Comparison of ENCODE assay signal across 10 cellular contexts in the genomic region with DNA sequence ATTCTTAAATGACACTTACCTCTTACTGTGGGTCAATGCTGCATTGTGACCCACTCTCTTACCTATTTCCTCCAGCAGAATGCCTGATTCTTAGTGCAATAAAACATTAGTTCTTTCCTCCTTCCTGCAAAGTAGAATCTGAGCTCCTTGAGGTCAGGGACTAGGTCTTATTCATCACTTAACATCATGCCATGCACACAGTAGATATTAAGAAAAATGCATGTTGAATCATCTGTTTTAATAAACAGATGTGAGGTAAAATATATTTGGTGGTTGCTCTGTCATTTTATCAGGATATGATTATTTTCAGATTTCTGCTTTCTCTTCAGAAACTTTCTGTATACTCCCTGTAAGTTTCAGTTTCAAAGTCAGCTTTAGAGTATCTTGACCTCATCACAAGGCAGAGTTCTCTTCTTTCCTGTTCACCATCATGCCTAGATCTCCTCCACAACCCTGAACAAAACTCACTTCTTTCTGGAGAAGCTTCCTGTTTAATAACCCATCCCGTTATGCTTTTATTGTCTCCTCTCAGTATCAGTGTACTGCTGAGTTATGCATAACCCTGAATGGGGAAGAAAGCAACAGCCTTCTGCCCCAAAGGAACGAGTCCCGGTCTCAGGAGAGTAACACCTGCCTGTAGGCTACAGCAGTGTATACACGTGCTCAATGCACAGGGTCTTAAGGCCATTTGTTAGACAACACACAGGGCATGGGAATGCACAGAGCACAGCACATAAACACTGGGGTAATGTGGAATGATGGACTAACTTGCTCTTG. TPM values are rescaled to one million over a fixed set of nuclear protein-coding genes. Genes with fewer than 3 reads are reported as not detected.
DNase-seq lines count a peak whose midpoint lies in the region; ATAC-seq, FAIRE-seq and TF ChIP-seq lines count a peak whose summit lies in the region.
"Had no signal": no experiment of that assay in that cellular context is flagged by ENCODE, and none has a peak within 500 bp of the region (broad histone marks: within the 10 kb centered on the region; RNA-seq: fewer than 3 reads in every experiment).

No MANE protein-coding gene starts in this region.

- peak overlapping the region in 5 of 6 donors; percentile 6 to 86 (median 48) for H3K27ac Mint-ChIP-seq in naive B cell

- no peak overlapping the region for H3K4me3 ChIP-seq in SU-DHL-6 (ENCODE audit: insufficient read depth, low read length, poor library complexity, severe bottlenecking)
- H3K4me3 ChIP-seq: thyroid gland had no signal

- no peak overlapping the region for H3K9ac ChIP-seq in SU-DHL-6 (ENCODE audit: low read length)

- H2AFZ ChIP-seq in SU-DHL-6 (ENCODE audit: low read depth, low read length, severe bottlenecking) = peak overlapping the region; percentile 10

- TF ChIP-seq POLR2A in GM12891 (IDR thresholded peaks at IDR 0.05; ENCODE audit: low read depth, low read length) = no peak

- H3K4me3 Mint-ChIP-seq in naive B cell = peak overlapping the region in 6 of 8 donors; percentile 16 to 67 (median 37)

- H3K9me3 Mint-ChIP-seq in naive B cell = no peaks in the 10 kb centered on the region

- H3K27me3 Mint-ChIP-seq in naive B cell = no peaks in the 10 kb centered on the region

- no peak for TF ChIP-seq CTCF in SU-DHL-6 (IDR thresholded peaks at IDR 0.05; ENCODE audit: insufficient read depth, low read length, poor library complexity, severe bottlenecking)

- no peaks in the 10 kb centered on the region for H3F3A ChIP-seq in SU-DHL-6 (ENCODE audit: insufficient read depth)

- H3K27me3 ChIP-seq in SU-DHL-6 (ENCODE audit: low read length) = no peaks in the 10 kb centered on the region
- H3K27me3 ChIP-seq: thyroid gland had no signal

- peak overlapping the region; percentile 6 for H3K4me2 ChIP-seq in SU-DHL-6 (ENCODE audit: low read depth, low read length, poor library complexity, severe bottlenecking)

- no peaks in the 10 kb centered on the region for H3K9me2 ChIP-seq in SU-DHL-6 (replicated peaks; ENCODE audit: insufficient read depth, low read length)

- H3K9me3 ChIP-seq in SU-DHL-6 (ENCODE audit: insufficient read depth, low read length) = no peaks in the 10 kb centered on the region
- H3K9me3 ChIP-seq: thyroid gland had no signal

- ATAC-seq in GM21529 (IDR thresholded peaks at IDR 0.05; ENCODE audit: unreplicated experiment) (peak; percentile 70), naive B cell (ENCODE audit: low read depth in 2 of 2) (peak; percentile 61 to 75)

- peak; percentile 90 for FAIRE-seq in GM12891 (lab: Jason Lieb, UNC)

- no peaks in the 10 kb centered on the region for H3K36me3 Mint-ChIP-seq in naive B cell

- H4K20me1 ChIP-seq in SU-DHL-6 (ENCODE audit: low read depth, low read length) = no peaks in the 10 kb centered on the region

- DNase-seq in GM12891 (ENCODE audit: insufficient read length, low spot score) = no peak
- DNase-seq in naive B cell = peak; percentile 15
- no peak for DNase-seq in middle frontal gyrus (ENCODE audit: extremely low spot score, low spot score)
- no peak for DNase-seq in DMS153 treated with DMSO at 0.1 percent for 48 hours (lab: John Stamatoyannopoulos, UW; ENCODE audit: unreplicated experiment)
- DNase-seq in OCI-M2 (lab: John Stamatoyannopoulos, UW; ENCODE audit: unreplicated experiment) = no peak
- no peak for DNase-seq in HK-2 (ENCODE audit: unreplicated experiment)
- DNase-seq: NCI-H1930, thyroid gland had no signal

- no peaks in the 10 kb centered on the region for H3K79me2 ChIP-seq in SU-DHL-6 (ENCODE audit: insufficient read depth, low read length)

- no peak overlapping the region for H3K27ac ChIP-seq in SU-DHL-6 (ENCODE audit: low read depth, low read length)
- H3K27ac ChIP-seq: thyroid gland had no signal

- peaks cover 24 to 36% (median 26%) of the 10 kb centered on the region in 3 donors for H3K4me1 Mint-ChIP-seq in naive B cell

- H3K36me3 ChIP-seq in SU-DHL-6 (ENCODE audit: low read length) = no peaks in the 10 kb centered on the region
- H3K36me3 ChIP-seq: thyroid gland had no signal

TF ChIP-seq in GM12891, 5 proteins besides CTCF, POLR2A, EP300 and RAD21:
- TF ChIP-seq TAF1 (IDR thresholded peaks at IDR 0.05; ENCODE audit: low read depth, low read length) (no peak), POLR2AphosphoS5 (IDR thresholded peaks at IDR 0.05; ENCODE audit: low read depth, low read length) (no peak), POU2F2 (IDR thresholded peaks at IDR 0.05; ENCODE audit: low read depth, low read length) (no peak), PAX5 (IDR thresholded peaks at IDR 0.05; ENCODE audit: insufficient read depth, low read length, severe bottlenecking) (no peak), SPI1 (IDR thresholded peaks at IDR 0.05; ENCODE audit: low read depth, low read length) (no peak)

RNA-seq across cellular contexts. Expression of a gene that starts 30.3 kb away (rescaled TPM):
- 122 TPM for polyA plus RNA-seq in GM12891 (2012; ENCODE audit: low read depth, missing spikeins)
- 100 to 1,000 TPM in 4 of 6 donors, 10 to 100 TPM in 2; 77.4 to 128 (median 110) TPM for polyA plus RNA-seq in naive B cell (ENCODE audit: low read depth in 6 of 6)

RNA-seq across cellular contexts. Expression of a gene that starts 35.0 kb away (rescaled TPM):
- polyA plus RNA-seq in GM12891 (2012; ENCODE audit: low read depth, missing spikeins) = 1.9 TPM
- 1 to 10 TPM in 1 of 6 donors, under 1 TPM in 5; 0.28 to 1.2 (median 0.56) TPM for polyA plus RNA-seq in naive B cell (ENCODE audit: low read depth in 6 of 6)

RNA-seq across cellular contexts. Expression of a gene that starts 53.7 kb away (rescaled TPM):
- polyA plus RNA-seq in GM12891 (2012; ENCODE audit: low read depth, missing spikeins) = 11.0 TPM
- under 1 TPM in 4 of 6 donors, not detected in 2; 0.03 to 0.58 (median 0.38) TPM for polyA plus RNA-seq in naive B cell (ENCODE audit: low read depth in 6 of 6)
